Comparison of ENCODE assay signal across 1 cellular context in genomic region chr12:121894633-121895032, GRCh38.
TF ChIP-seq lines count a peak whose summit lies in the region.

No MANE protein-coding gene starts in this region.

TF ChIP-seq in GM12878, 131 proteins besides CTCF, POLR2A, EP300 and RAD21 (continued from another document):
- no peak for TF ChIP-seq SIN3A (IDR thresholded peaks at IDR 0.05; ENCODE audit: low read depth, low read length)
- TF ChIP-seq ATF3 (IDR thresholded peaks at IDR 0.05; ENCODE audit: borderline replicate concordance, extremely low read depth, low read depth, low read length): no peak
- no peak for TF ChIP-seq HDAC6 (IDR thresholded peaks at IDR 0.05; ENCODE audit: unreplicated experiment)
- TF ChIP-seq HSF1 (IDR thresholded peaks at IDR 0.05; ENCODE audit: low read depth, low read length): no peak
- TF ChIP-seq CBFB (IDR thresholded peaks at IDR 0.05; ENCODE audit: low read depth): no peak
- TF ChIP-seq RELB (IDR thresholded peaks at IDR 0.05; ENCODE audit: low read depth): no peak
- no peak for TF ChIP-seq CHD2 (IDR thresholded peaks at IDR 0.05; ENCODE audit: borderline replicate concordance, low read depth, low read length)
- no peak for TF ChIP-seq RCOR1 (conservative IDR thresholded peaks at IDR 0.05; ENCODE audit: low read depth, low read length)
- TF ChIP-seq ZNF274 (IDR thresholded peaks at IDR 0.05; ENCODE audit: insufficient read depth, insufficient read length): no peak
- no peak for TF ChIP-seq MEF2B (IDR thresholded peaks at IDR 0.05; ENCODE audit: partially characterized antibody, poor library complexity, severe bottlenecking)
- TF ChIP-seq RBBP5 (conservative IDR thresholded peaks at IDR 0.05): no peak
- TF ChIP-seq NFIC (IDR thresholded peaks at IDR 0.05; ENCODE audit: low read depth, low read length): no peak
- TF ChIP-seq E2F4 (IDR thresholded peaks at IDR 0.05; ENCODE audit: low read depth, low read length): no peak
- TF ChIP-seq USF2 (IDR thresholded peaks at IDR 0.05; ENCODE audit: borderline replicate concordance, low read depth, low read length): no peak
- no peak for TF ChIP-seq NKRF (conservative IDR thresholded peaks at IDR 0.05)
- TF ChIP-seq, protein P1, sequence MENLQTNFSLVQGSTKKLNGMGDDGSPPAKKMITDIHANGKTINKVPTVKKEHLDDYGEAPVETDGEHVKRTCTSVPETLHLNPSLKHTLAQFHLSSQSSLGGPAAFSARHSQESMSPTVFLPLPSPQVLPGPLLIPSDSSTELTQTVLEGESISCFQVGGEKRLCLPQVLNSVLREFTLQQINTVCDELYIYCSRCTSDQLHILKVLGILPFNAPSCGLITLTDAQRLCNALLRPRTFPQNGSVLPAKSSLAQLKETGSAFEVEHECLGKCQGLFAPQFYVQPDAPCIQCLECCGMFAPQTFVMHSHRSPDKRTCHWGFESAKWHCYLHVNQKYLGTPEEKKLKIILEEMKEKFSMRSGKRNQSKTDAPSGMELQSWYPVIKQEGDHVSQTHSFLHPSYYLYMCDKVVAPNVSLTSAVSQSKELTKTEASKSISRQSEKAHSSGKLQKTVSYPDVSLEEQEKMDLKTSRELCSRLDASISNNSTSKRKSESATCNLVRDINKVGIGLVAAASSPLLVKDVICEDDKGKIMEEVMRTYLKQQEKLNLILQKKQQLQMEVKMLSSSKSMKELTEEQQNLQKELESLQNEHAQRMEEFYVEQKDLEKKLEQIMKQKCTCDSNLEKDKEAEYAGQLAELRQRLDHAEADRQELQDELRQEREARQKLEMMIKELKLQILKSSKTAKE (IDR thresholded peaks at IDR 0.05; ENCODE audit: low read depth, poor library complexity, severe bottlenecking): no peak
